ENCODE assay signal across 5 cellular contexts in the genomic region with DNA sequence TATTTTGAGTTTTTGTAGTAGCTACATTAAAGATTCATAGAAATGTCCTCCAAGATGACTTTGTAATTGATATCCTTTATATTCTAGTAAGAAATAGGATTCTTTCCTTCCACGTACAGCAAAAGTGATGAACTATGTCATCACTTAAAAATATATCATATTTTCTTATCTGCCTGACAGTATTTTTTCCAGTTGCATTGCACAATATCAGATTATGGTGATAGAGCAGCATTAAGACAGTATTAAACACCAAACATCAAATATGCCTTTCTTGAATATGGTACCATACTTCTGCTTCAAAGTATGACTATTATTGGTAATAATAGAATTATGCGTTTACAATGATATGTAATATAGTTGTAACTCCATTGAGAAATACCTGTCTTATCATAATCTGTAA.
"Had no signal": no experiment of that assay in that cellular context is flagged by ENCODE, and none has a peak within 500 bp of the region (broad histone marks: within the 10 kb centered on the region; RNA-seq: fewer than 3 reads in every experiment).

No MANE protein-coding gene starts in this region.

- FAIRE-seq: HTR-8/SVneo had no signal

- DNase-seq: KBM-7, KG1 had no signal

- H3K9ac ChIP-seq: KMS-11 had no signal

- H3K27ac ChIP-seq: HL-60, KMS-11 had no signal

- H3K4me2 ChIP-seq: KMS-11 had no signal
